Comparison of ENCODE assay signal across 8 cellular contexts in genomic region chr15:91302588-91303439, GRCh38.
DNase-seq lines count a peak whose midpoint lies in the region; ATAC-seq and TF ChIP-seq lines count a peak whose summit lies in the region.

No MANE protein-coding gene starts in this region.

- peaks cover 0 to 2% (median 0%) of the 10 kb centered on the region in 3 donors for H3K36me3 Mint-ChIP-seq in CD8-positive, alpha-beta memory T cell

- H3K9me3 Mint-ChIP-seq in CD8-positive, alpha-beta memory T cell, result no peaks in the 10 kb centered on the region

- POLR2A ChIA-PET in CD8-positive, alpha-beta memory T cell (lab: Charles Lee), result no interaction called here

- peak overlapping the region in 5 of 7 donors; percentile 19 to 68 (median 33) for H3K4me3 Mint-ChIP-seq in CD8-positive, alpha-beta memory T cell

- ATAC-seq in lower lobe of right lung (peak; percentile 87 to 89), GM21786 (IDR thresholded peaks at IDR 0.05; ENCODE audit: unreplicated experiment) (no peak), HG03175 (IDR thresholded peaks at IDR 0.05; ENCODE audit: unreplicated experiment) (no peak)

- H3K9me3 ChIP-seq in CD8-positive, alpha-beta memory T cell (ENCODE audit: low read length), result no peaks in the 10 kb centered on the region
- H3K9me3 ChIP-seq in SJCRH30 (replicated peaks) (no peaks in the 10 kb centered on the region), lower lobe of right lung (no peaks in the 10 kb centered on the region)

- no peak overlapping the region for H3K27ac ChIP-seq in CD8-positive, alpha-beta memory T cell (ENCODE audit: low read depth, low read length)
- H3K27ac ChIP-seq in SJCRH30 (no peak overlapping the region), lower lobe of right lung (no peak overlapping the region)

- H3K27me3 ChIP-seq in CD8-positive, alpha-beta memory T cell (ENCODE audit: insufficient read depth, low read length, poor library complexity, severe bottlenecking), result no peaks in the 10 kb centered on the region
- H3K27me3 ChIP-seq in SJCRH30, result peaks cover 13% of the 10 kb centered on the region
- no peaks in the 10 kb centered on the region for H3K27me3 ChIP-seq in lower lobe of right lung (ENCODE audit: low read depth)

- H3K36me3 ChIP-seq in CD8-positive, alpha-beta memory T cell (ENCODE audit: insufficient read depth, low read length), result no peaks in the 10 kb centered on the region
- H3K36me3 ChIP-seq in SJCRH30, result no peaks in the 10 kb centered on the region
- H3K36me3 ChIP-seq in lower lobe of right lung, result no peaks in the 10 kb centered on the region

- H3K27me3 Mint-ChIP-seq in CD8-positive, alpha-beta memory T cell, result peaks cover 18 to 30% of the 10 kb centered on the region in 2 donors

- H3K4me3 ChIP-seq in CD8-positive, alpha-beta memory T cell (ENCODE audit: low read length), result no peak overlapping the region
- H3K4me3 ChIP-seq in SJCRH30 (no peak overlapping the region), lower lobe of right lung (no peak overlapping the region)

- H3K4me1 ChIP-seq in CD8-positive, alpha-beta memory T cell (ENCODE audit: insufficient read depth, low read length), result peaks cover 38% of the 10 kb centered on the region
- no peaks in the 10 kb centered on the region; the same call in 1 of the 2 replicates for H3K4me1 ChIP-seq in SJCRH30
- H3K4me1 ChIP-seq in lower lobe of right lung, result peaks cover 7% of the 10 kb centered on the region

- peak in 3 of 5 donors; percentile 45 to 49 (median 48) for DNase-seq in CD8-positive, alpha-beta memory T cell
- peak; percentile 31 for DNase-seq in GM19238 (ENCODE audit: insufficient read length, low spot score)
- peak; percentile 56 for DNase-seq in NCI-H1048 (lab: John Stamatoyannopoulos, UW)
- DNase-seq in SJCRH30, result peak; percentile 33 to 75
- peak; percentile 59 for DNase-seq in ecto neural progenitor cell (ENCODE audit: low spot score)
- DNase-seq in lower lobe of right lung, result no peak

- intact Hi-C loops in lower lobe of right lung (cut with DNase I), result loop anchor here (10.0 kb wide), 1 partner anchor 782 kb away; no protein-coding TSS in a partner anchor

- CTCF ChIA-PET in CD8-positive, alpha-beta memory T cell (lab: Charles Lee), result interaction anchor here (0.7 to 3.7 kb wide), 18 partner anchors 9 to 777 kb away, joined by 3 to 14 read pairs (median 4); no protein-coding TSS in a partner anchor

- H3K27ac Mint-ChIP-seq in CD8-positive, alpha-beta memory T cell, result peak overlapping the region in 2 of 8 donors; percentile 48 to 51

- peaks cover 33 to 47% (median 46%) of the 10 kb centered on the region in 3 donors for H3K4me1 Mint-ChIP-seq in CD8-positive, alpha-beta memory T cell

- peak; percentile 71 for TF ChIP-seq CTCF in lower lobe of right lung (IDR thresholded peaks at IDR 0.05)

Comparison
In these comparisons a context has a peak if more than half of its experiments do, and no peak if none do; other contexts are left out.
1. ATAC-seq: peak in lower lobe of right lung (2 of 2); none in GM21786 (single experiment) and HG03175 (single experiment).